7 cellular contexts compared by ENCODE assay signal in genomic region chr1:1360511-1361169, GRCh38. TPM values are rescaled to one million over a fixed set of nuclear protein-coding genes. Genes with fewer than 3 reads are reported as not detected.
DNase-seq lines count a peak whose midpoint lies in the region; ATAC-seq and TF ChIP-seq lines count a peak whose summit lies in the region.

No MANE protein-coding gene starts in this region.

- CTCF ChIA-PET in activated CD4-positive, alpha-beta T cell treated with anti-CD3 and anti-CD28 coated beads, Interleukin-2, amount 10 ng/mL, durations not matched to agents 7 days and 5 days (lab: Charles Lee): no interaction called here

- intact Hi-C loops in aorta (cut with DNase I): no loop called here

- H3K27me3 ChIP-seq in MG63 (no peaks in the 10 kb centered on the region), aorta (ENCODE audit: control insufficient read depth in 1 of 2, insufficient read depth in 2 of 2, low read length in 1 of 2) (no peaks in the 10 kb centered on the region)

- H3K36me3 ChIP-seq in MG63 (peaks cover 4% of the 10 kb centered on the region), aorta (ENCODE audit: control insufficient read depth in 1 of 2, insufficient read depth in 2 of 2, low read length in 1 of 2) (no peaks in the 10 kb centered on the region)

- WGBS in aorta, 2 donors: 48 to 51% methylated on average over 20 of the region's 20 CpGs

- peak overlapping the region; percentile 45 to 49 for H3K27ac ChIP-seq in aorta (ENCODE audit: low read depth in 1 of 2, low read length in 2 of 2)

- POLR2A ChIA-PET in activated CD4-positive, alpha-beta T cell treated with anti-CD3 and anti-CD28 coated beads, Interleukin-2, amount 10 ng/mL, durations not matched to agents 7 days and 5 days (lab: Charles Lee): no interaction called here

- H3K4me3 ChIP-seq in MG63 (peak overlapping the region; percentile 19), aorta (ENCODE audit: low read length in 2 of 2) (no peak overlapping the region)

- H3K27me3 Mint-ChIP-seq in endothelial cell (ENCODE audit: unreplicated experiment): peaks cover 16% of the 10 kb centered on the region
- no peaks in the 10 kb centered on the region for H3K27me3 Mint-ChIP-seq in mesothelial cell of epicardium (ENCODE audit: low read depth)
- H3K27me3 Mint-ChIP-seq in activated T-cell treated with anti-CD3 and anti-CD28 coated beads, Interleukin-2, amount 50 U/mL, for 4 hours (ENCODE audit: low read depth): peaks cover 22% of the 10 kb centered on the region
- peaks cover 12% of the 10 kb centered on the region for H3K27me3 Mint-ChIP-seq in activated CD4-positive, alpha-beta T cell treated with anti-CD3 and anti-CD28 coated beads, Interleukin-2, amount 10 ng/mL, durations not matched to agents 7 days and 5 days

- H3K36me3 Mint-ChIP-seq in endothelial cell (ENCODE audit: low read depth, unreplicated experiment): no peaks in the 10 kb centered on the region
- H3K36me3 Mint-ChIP-seq in mesothelial cell of epicardium: no peaks in the 10 kb centered on the region
- no peaks in the 10 kb centered on the region for H3K36me3 Mint-ChIP-seq in activated T-cell treated with anti-CD3 and anti-CD28 coated beads, Interleukin-2, amount 50 U/mL, for 4 hours (ENCODE audit: insufficient read depth)
- H3K36me3 Mint-ChIP-seq in activated CD4-positive, alpha-beta T cell treated with anti-CD3 and anti-CD28 coated beads, Interleukin-2, amount 10 ng/mL, durations not matched to agents 7 days and 5 days (ENCODE audit: low read depth): no peaks in the 10 kb centered on the region

- H3K4me1 Mint-ChIP-seq in endothelial cell (ENCODE audit: unreplicated experiment) (no peaks in the 10 kb centered on the region), mesothelial cell of epicardium (peaks cover 35% of the 10 kb centered on the region)
- peaks cover 7% of the 10 kb centered on the region for H3K4me1 Mint-ChIP-seq in activated T-cell treated with anti-CD3 and anti-CD28 coated beads, Interleukin-2, amount 50 U/mL, for 4 hours (ENCODE audit: low read depth)
- H3K4me1 Mint-ChIP-seq in activated CD4-positive, alpha-beta T cell treated with anti-CD3 and anti-CD28 coated beads, Interleukin-2, amount 10 ng/mL, durations not matched to agents 7 days and 5 days: peaks cover 22% of the 10 kb centered on the region

- ATAC-seq in aorta (ENCODE audit: low FRiP score): peak; percentile 80
- ATAC-seq in activated T-cell treated with anti-CD3 and anti-CD28 coated beads, Interleukin-2, amount 50 U/mL, for 4 hours: no peak

- H3K4me3 Mint-ChIP-seq in endothelial cell (ENCODE audit: unreplicated experiment) (no peak overlapping the region), mesothelial cell of epicardium (no peak overlapping the region)
- no peak overlapping the region for H3K4me3 Mint-ChIP-seq in activated T-cell treated with anti-CD3 and anti-CD28 coated beads, Interleukin-2, amount 50 U/mL, for 4 hours
- H3K4me3 Mint-ChIP-seq in activated CD4-positive, alpha-beta T cell treated with anti-CD3 and anti-CD28 coated beads, Interleukin-2, amount 10 ng/mL, durations not matched to agents 7 days and 5 days: no peak overlapping the region

- no peak for TF ChIP-seq CTCF in endothelial cell (IDR thresholded peaks at IDR 0.05; ENCODE audit: unreplicated experiment)
- TF ChIP-seq CTCF in mesothelial cell of epicardium (IDR thresholded peaks at IDR 0.05; ENCODE audit: unreplicated experiment): no peak

- DNase-seq in MG63 (peak; percentile 98), endothelial cell (ENCODE audit: low spot score) (no peak), mesothelial cell of epicardium (ENCODE audit: low spot score in 2 of 2, unreplicated experiment in 2 of 2) (no peak), aorta (peak; percentile 93)
- no peak for DNase-seq in activated T-cell treated with anti-CD3 and anti-CD28 coated beads, Interleukin-2, amount 50 U/mL, for 4 hours
- DNase-seq in activated CD4-positive, alpha-beta T cell treated with anti-CD3 and anti-CD28 coated beads, Interleukin-2, amount 10 ng/mL, durations not matched to agents 7 days and 5 days: no peak
- no peak for DNase-seq in stimulated activated CD4-positive, alpha-beta T cell treated with anti-CD3 and anti-CD28 coated beads, Interleukin-1b, Interleukin-23, amount 100 ng/mL, for 48 hours

- no peaks in the 10 kb centered on the region for H3K9me3 ChIP-seq in MG63
- H3K9me3 ChIP-seq in aorta (ENCODE audit: control insufficient read depth, low read length): no peaks in the 10 kb centered on the region

- no peaks in the 10 kb centered on the region for H3K4me1 ChIP-seq in aorta (ENCODE audit: control insufficient read depth in 1 of 2, insufficient read depth in 2 of 2, low read length in 2 of 2)

- H3K9me3 Mint-ChIP-seq in endothelial cell (ENCODE audit: unreplicated experiment): no peaks in the 10 kb centered on the region
- no peaks in the 10 kb centered on the region for H3K9me3 Mint-ChIP-seq in mesothelial cell of epicardium
- H3K9me3 Mint-ChIP-seq in activated T-cell treated with anti-CD3 and anti-CD28 coated beads, Interleukin-2, amount 50 U/mL, for 4 hours: no peaks in the 10 kb centered on the region
- H3K9me3 Mint-ChIP-seq in activated CD4-positive, alpha-beta T cell treated with anti-CD3 and anti-CD28 coated beads, Interleukin-2, amount 10 ng/mL, durations not matched to agents 7 days and 5 days: peaks cover 2% of the 10 kb centered on the region

- H3K27ac Mint-ChIP-seq in endothelial cell (ENCODE audit: unreplicated experiment) (peak overlapping the region; percentile 26), mesothelial cell of epicardium (peak overlapping the region; percentile 70)
- no peak overlapping the region for H3K27ac Mint-ChIP-seq in activated CD4-positive, alpha-beta T cell treated with anti-CD3 and anti-CD28 coated beads, Interleukin-2, amount 10 ng/mL, durations not matched to agents 7 days and 5 days

RNA-seq across cellular contexts. Expression of gene MXRA8, which starts 2.3 kb away (rescaled TPM):
- 259 and 316 TPM in 2 replicates for total RNA-seq in MG63 (2014; rRNA removed; shearing (Covaris generic); ENCODE audit: low replicate concordance)
- total RNA-seq in endothelial cell (ENCODE audit: unreplicated experiment) (0.64 TPM), mesothelial cell of epicardium (157 to 163 TPM (median 161 TPM) in 3 replicates), aorta (100 to 1,000 TPM; 105 to 221 TPM)
- polyA plus RNA-seq in aorta: 100 to 1,000 TPM in 1 of 2 donors, 10 to 100 TPM in 1; 52.3 to 364 TPM
- under 1 TPM; 0.41 to 0.53 (median 0.47) TPM for total RNA-seq in activated T-cell treated with anti-CD3 and anti-CD28 coated beads, Interleukin-2, amount 50 U/mL, for 4 hours
- total RNA-seq in activated CD4-positive, alpha-beta T cell treated with anti-CD3 and anti-CD28 coated beads, Interleukin-2, amount 10 ng/mL, durations not matched to agents 7 days and 5 days: under 1 TPM; 0.15 to 0.30 TPM

RNA-seq across cellular contexts. Expression of gene DVL1, which starts 11.4 kb away (rescaled TPM):
- total RNA-seq in MG63 (2014; rRNA removed; shearing (Covaris generic); ENCODE audit: low replicate concordance): 55.3 and 107 TPM in 2 replicates
- total RNA-seq in endothelial cell (ENCODE audit: unreplicated experiment) (26.7 TPM), mesothelial cell of epicardium (54.5 to 58.5 TPM (median 54.7 TPM) in 3 replicates), aorta (10 to 100 TPM; 48.7 to 53.7 TPM)
- polyA plus RNA-seq in aorta: 10 to 100 TPM; 21.2 to 71.9 TPM
- 10 to 100 TPM; 70.7 to 74.6 (median 72.1) TPM for total RNA-seq in activated T-cell treated with anti-CD3 and anti-CD28 coated beads, Interleukin-2, amount 50 U/mL, for 4 hours
- total RNA-seq in activated CD4-positive, alpha-beta T cell treated with anti-CD3 and anti-CD28 coated beads, Interleukin-2, amount 10 ng/mL, durations not matched to agents 7 days and 5 days: 10 to 100 TPM; 33.0 to 34.0 TPM

RNA-seq across cellular contexts. Expression of gene AURKAIP1, which starts 14.4 kb away (rescaled TPM):
- 94.2 and 226 TPM in 2 replicates for total RNA-seq in MG63 (2014; rRNA removed; shearing (Covaris generic); ENCODE audit: low replicate concordance)
- total RNA-seq in endothelial cell (ENCODE audit: unreplicated experiment): 128 TPM
- 75.5 to 78.6 TPM (median 78.3 TPM) in 3 replicates for total RNA-seq in mesothelial cell of epicardium
- total RNA-seq in aorta: 10 to 100 TPM; 59.6 to 65.6 TPM
- 100 to 1,000 TPM; 119 to 154 TPM for polyA plus RNA-seq in aorta
- total RNA-seq in activated T-cell treated with anti-CD3 and anti-CD28 coated beads, Interleukin-2, amount 50 U/mL, for 4 hours: 100 to 1,000 TPM; 218 to 244 (median 220) TPM
- total RNA-seq in activated CD4-positive, alpha-beta T cell treated with anti-CD3 and anti-CD28 coated beads, Interleukin-2, amount 10 ng/mL, durations not matched to agents 7 days and 5 days: 100 to 1,000 TPM; 101 to 125 TPM

RNA-seq across cellular contexts. Expression of gene TAS1R3, which starts 29.6 kb away (rescaled TPM):
- not detected in 2 replicates for total RNA-seq in MG63 (2014; rRNA removed; shearing (Covaris generic); ENCODE audit: low replicate concordance)
- 1.2 TPM for total RNA-seq in endothelial cell (ENCODE audit: unreplicated experiment)
- 0.98 to 1.0 TPM (median 1.00 TPM) in 3 replicates for total RNA-seq in mesothelial cell of epicardium
- under 1 TPM; 0.24 to 0.36 TPM for total RNA-seq in aorta
- polyA plus RNA-seq in aorta: under 1 TPM; 0.25 to 0.31 TPM
- under 1 TPM; 0.15 to 0.29 (median 0.19) TPM for total RNA-seq in activated T-cell treated with anti-CD3 and anti-CD28 coated beads, Interleukin-2, amount 50 U/mL, for 4 hours
- 1 to 10 TPM; 3.1 to 3.7 TPM for total RNA-seq in activated CD4-positive, alpha-beta T cell treated with anti-CD3 and anti-CD28 coated beads, Interleukin-2, amount 10 ng/mL, durations not matched to agents 7 days and 5 days

RNA-seq across cellular contexts. Expression of gene CPTP, which starts 36.0 kb away (rescaled TPM):
- total RNA-seq in MG63 (2014; rRNA removed; shearing (Covaris generic); ENCODE audit: low replicate concordance): 18.1 and 31.1 TPM in 2 replicates
- total RNA-seq in endothelial cell (ENCODE audit: unreplicated experiment) (26.0 TPM), mesothelial cell of epicardium (17.8 to 19.3 TPM (median 18.5 TPM) in 3 replicates), aorta (10 to 100 TPM; 13.9 to 16.4 TPM)
- polyA plus RNA-seq in aorta: 10 to 100 TPM; 12.9 to 14.9 TPM
- total RNA-seq in activated T-cell treated with anti-CD3 and anti-CD28 coated beads, Interleukin-2, amount 50 U/mL, for 4 hours: 10 to 100 TPM; 16.0 to 18.4 (median 18.1) TPM
- 10 to 100 TPM; 25.2 to 27.6 TPM for total RNA-seq in activated CD4-positive, alpha-beta T cell treated with anti-CD3 and anti-CD28 coated beads, Interleukin-2, amount 10 ng/mL, durations not matched to agents 7 days and 5 days

Comparison
In these comparisons a context has a peak if more than half of its experiments do, and no peak if none do; other contexts are left out.
1. DNase-seq: peak in MG63 (single experiment) and aorta (2 of 2); none in endothelial cell (single experiment), mesothelial cell of epicardium (0 of 2), activated T-cell treated with anti-CD3 and anti-CD28 coated beads, Interleukin-2, amount 50 U/mL, for 4 hours (single experiment), activated CD4-positive, alpha-beta T cell treated with anti-CD3 and anti-CD28 coated beads, Interleukin-2, amount 10 ng/mL, durations not matched to agents 7 days and 5 days (single experiment) and stimulated activated CD4-positive, alpha-beta T cell treated with anti-CD3 and anti-CD28 coated beads, Interleukin-1b, Interleukin-23, amount 100 ng/mL, for 48 hours (single experiment).
2. RNA of gene MXRA8, which starts 2.3 kb away (total RNA-seq): 259 to 316 TPM in MG63, 105 to 221 TPM in aorta and 157 to 163 TPM in mesothelial cell of epicardium; 0.64 TPM in endothelial cell (single experiment), 0.41 to 0.53 TPM in activated T-cell treated with anti-CD3 and anti-CD28 coated beads, Interleukin-2, amount 50 U/mL, for 4 hours and 0.15 to 0.30 TPM in activated CD4-positive, alpha-beta T cell treated with anti-CD3 and anti-CD28 coated beads, Interleukin-2, amount 10 ng/mL, durations not matched to agents 7 days and 5 days; every median in the first group is over 10 times any median in the second.